Comparison of ENCODE assay signal across 9 cellular contexts in genomic region chr17:40560592-40561293, GRCh38. TPM values are rescaled to one million over a fixed set of nuclear protein-coding genes. Genes with fewer than 3 reads are reported as not detected.
DNase-seq lines count a peak whose midpoint lies in the region; ATAC-seq and TF ChIP-seq lines count a peak whose summit lies in the region.
"Had no signal": no experiment of that assay in that cellular context is flagged by ENCODE, and none has a peak within 500 bp of the region (broad histone marks: within the 10 kb centered on the region; RNA-seq: fewer than 3 reads in every experiment).

No MANE protein-coding gene starts in this region.

- intact Hi-C loops in activated T-helper 2 cell treated with anti-CD3 and anti-CD28 coated beads, Interferon-gamma antibody, Interleukin-2, Interleukin-4, amounts not matched to agents 10 μg/mL and 5 μg/mL and 100 μg/mL, durations not matched to agents 14 hours and 24 hours and 36 hours (cut with micrococcal nuclease) = loop anchor here (1.0 to 2.0 kb wide), 5 partner anchors 17 to 39 kb away; no protein-coding TSS in a partner anchor

- H3K27ac Mint-ChIP-seq in activated T-helper 2 cell treated with anti-CD3 and anti-CD28 coated beads, Interferon-gamma antibody, Interleukin-2, Interleukin-4, amounts not matched to agents 10 μg/mL and 5 μg/mL and 100 μg/mL, durations not matched to agents 14 hours and 24 hours and 36 hours = peak overlapping the region; percentile 99

- H3K4me1 Mint-ChIP-seq in activated T-helper 2 cell treated with anti-CD3 and anti-CD28 coated beads, Interferon-gamma antibody, Interleukin-2, Interleukin-4, amounts not matched to agents 10 μg/mL and 5 μg/mL and 100 μg/mL, durations not matched to agents 14 hours and 24 hours and 36 hours (ENCODE audit: low read depth) = peaks cover 60% of the 10 kb centered on the region

- peak overlapping the region; percentile 53 to 89 (median 72) for H3K27ac ChIP-seq in Peyer's patch

- no peaks in the 10 kb centered on the region for H3K36me3 ChIP-seq in Peyer's patch

- H3K4me3 Mint-ChIP-seq in activated T-helper 2 cell treated with anti-CD3 and anti-CD28 coated beads, Interferon-gamma antibody, Interleukin-2, Interleukin-4, amounts not matched to agents 10 μg/mL and 5 μg/mL and 100 μg/mL, durations not matched to agents 14 hours and 24 hours and 36 hours (ENCODE audit: low read depth) = peak overlapping the region; percentile 95

- no peaks in the 10 kb centered on the region for H3K27me3 Mint-ChIP-seq in activated T-helper 2 cell treated with anti-CD3 and anti-CD28 coated beads, Interferon-gamma antibody, Interleukin-2, Interleukin-4, amounts not matched to agents 10 μg/mL and 5 μg/mL and 100 μg/mL, durations not matched to agents 14 hours and 24 hours and 36 hours (ENCODE audit: low read depth)

- peak; percentile 55 for ATAC-seq in HG02642 (IDR thresholded peaks at IDR 0.05; ENCODE audit: poor library complexity, unreplicated experiment)

- no peaks in the 10 kb centered on the region for H3K9me3 ChIP-seq in Peyer's patch

- peaks cover 93% of the 10 kb centered on the region for H3K36me3 Mint-ChIP-seq in activated T-helper 2 cell treated with anti-CD3 and anti-CD28 coated beads, Interferon-gamma antibody, Interleukin-2, Interleukin-4, amounts not matched to agents 10 μg/mL and 5 μg/mL and 100 μg/mL, durations not matched to agents 14 hours and 24 hours and 36 hours (ENCODE audit: low read depth)

- in situ Hi-C loops in GM13977 (cut with MboI; ENCODE audit: low pct_unique_long_range_greater_than_20kb, low sequenced_read_pairs, unreplicated experiment) = loop anchor here (10.0 kb wide), 1 partner anchor 54 kb away; no protein-coding TSS in a partner anchor

- DNase-seq in GM13977 (ENCODE audit: low spot score) (peak; percentile 81), Peyer's patch (peak; percentile 47 to 88 (median 86)), kidney glomerular epithelial cell (lab: John Stamatoyannopoulos, UW) (peak; percentile 81), NCI-H524 treated with DMSO at 0.1 percent for 48 hours (lab: John Stamatoyannopoulos, UW) (no peak), NCI-H446 treated with DMSO at 0.1 percent for 48 hours (lab: John Stamatoyannopoulos, UW) (no peak)
- DNase-seq in activated T-helper 2 cell treated with anti-CD3 and anti-CD28 coated beads, Interferon-gamma antibody, Interleukin-2, Interleukin-4, amounts not matched to agents 10 μg/mL and 5 μg/mL and 100 μg/mL, durations not matched to agents 14 hours and 24 hours and 36 hours (ENCODE audit: low spot score) = peak; percentile 79
- peak; percentile 44 to 71 for DNase-seq in stimulated activated CD8-positive, alpha-beta memory T cell treated with anti-CD3 and anti-CD28 coated beads, Interleukin-4, amount 100 ng/mL, for 4 hours (ENCODE audit: low read depth in 2 of 2, low spot score in 1 of 2)

- H3K4me3 ChIP-seq in Peyer's patch = peak overlapping the region; percentile 21 to 55 (median 28)

- H3K9me3 Mint-ChIP-seq in activated T-helper 2 cell treated with anti-CD3 and anti-CD28 coated beads, Interferon-gamma antibody, Interleukin-2, Interleukin-4, amounts not matched to agents 10 μg/mL and 5 μg/mL and 100 μg/mL, durations not matched to agents 14 hours and 24 hours and 36 hours = no peaks in the 10 kb centered on the region

- peaks cover 4 to 25% (median 13%) of the 10 kb centered on the region in 4 donors for H3K4me1 ChIP-seq in Peyer's patch

- no peak for TF ChIP-seq POLR2A in Peyer's patch (IDR thresholded peaks at IDR 0.05)

- H3K27me3 ChIP-seq in Peyer's patch = no peaks in the 10 kb centered on the region

- no peak for TF ChIP-seq CTCF in GM13977 (IDR thresholded peaks at IDR 0.05; ENCODE audit: extremely low read depth, insufficient read depth, missing control alignments)
- TF ChIP-seq CTCF in Peyer's patch (IDR thresholded peaks at IDR 0.05) = no peak

RNA-seq across cellular contexts. Expression of gene CCR7, which starts 4.5 kb away (rescaled TPM):
- total RNA-seq in Peyer's patch = 10 to 100 TPM in 1 of 4 donors, 1 to 10 TPM in 1, not detected in 2; 3.1 to 22.3 TPM
- 367 and 374 TPM in 2 replicates for total RNA-seq in activated T-helper 2 cell treated with anti-CD3 and anti-CD28 coated beads, Interferon-gamma antibody, Interleukin-2, Interleukin-4, amounts not matched to agents 10 μg/mL and 5 μg/mL and 100 μg/mL, durations not matched to agents 14 hours and 24 hours and 36 hours

RNA-seq across cellular contexts. Expression of gene TNS4, which starts 59.3 kb away (rescaled TPM):
- 1 to 10 TPM in 3 of 4 donors, under 1 TPM in 1; 0.54 to 2.5 (median 1.7) TPM for total RNA-seq in Peyer's patch
- total RNA-seq in activated T-helper 2 cell treated with anti-CD3 and anti-CD28 coated beads, Interferon-gamma antibody, Interleukin-2, Interleukin-4, amounts not matched to agents 10 μg/mL and 5 μg/mL and 100 μg/mL, durations not matched to agents 14 hours and 24 hours and 36 hours = 8.7 and 9.0 TPM in 2 replicates
- total RNA-seq: temporal lobe had no signal

Comparison
In these comparisons a context has a peak if more than half of its experiments do, and no peak if none do; other contexts are left out.
1. DNase-seq: peak in GM13977 (single experiment), Peyer's patch (3 of 3), activated T-helper 2 cell treated with anti-CD3 and anti-CD28 coated beads, Interferon-gamma antibody, Interleukin-2, Interleukin-4, amounts not matched to agents 10 μg/mL and 5 μg/mL and 100 μg/mL, durations not matched to agents 14 hours and 24 hours and 36 hours (single experiment), kidney glomerular epithelial cell (single experiment) and stimulated activated CD8-positive, alpha-beta memory T cell treated with anti-CD3 and anti-CD28 coated beads, Interleukin-4, amount 100 ng/mL, for 4 hours (2 of 2); none in NCI-H524 treated with DMSO at 0.1 percent for 48 hours (single experiment) and NCI-H446 treated with DMSO at 0.1 percent for 48 hours (single experiment).
2. RNA of gene CCR7, which starts 4.5 kb away (total RNA-seq): 367 to 374 TPM in activated T-helper 2 cell treated with anti-CD3 and anti-CD28 coated beads, Interferon-gamma antibody, Interleukin-2, Interleukin-4, amounts not matched to agents 10 μg/mL and 5 μg/mL and 100 μg/mL, durations not matched to agents 14 hours and 24 hours and 36 hours; 3.1 to 22.3 TPM in Peyer's patch; every median in the first group is over 10 times any median in the second.